Comparison of ENCODE assay signal across 8 cellular contexts in genomic region chr20:45798935-45799642, GRCh38. TPM values are rescaled to one million over a fixed set of nuclear protein-coding genes. Genes with fewer than 3 reads are reported as not detected.
DNase-seq lines count a peak whose midpoint lies in the region; ATAC-seq and TF ChIP-seq lines count a peak whose summit lies in the region.

No MANE protein-coding gene starts in this region.

- peak overlapping the region in 2 of 3 experiments; percentile 31 to 69; a peak in 1 of 7 replicates for H3K27ac Mint-ChIP-seq in H9
- H3K27ac Mint-ChIP-seq in chondrocyte (ENCODE audit: unreplicated experiment) = peak overlapping the region; percentile 9

- H3K9ac ChIP-seq in H9 (ENCODE audit: extremely low read depth, insufficient read length, low read length) = no peak overlapping the region

- H2BK120ac ChIP-seq in H9 (ENCODE audit: low read depth, low read length, poor library complexity, severe bottlenecking) = no peak overlapping the region

- no peak overlapping the region for H2AFZ ChIP-seq in H9 (ENCODE audit: low read length)

- H4K8ac ChIP-seq in H9 (replicated peaks; ENCODE audit: insufficient read length, low read depth, low read length) = no peak overlapping the region

- TF ChIP-seq POLR2A in right lobe of liver (IDR thresholded peaks at IDR 0.05) = no peak

- H3K23ac ChIP-seq in H9 (ENCODE audit: insufficient read length, low read depth, low read length) = no peak overlapping the region

- 100% methylated on average over 1 of the region's 4 CpGs for WGBS in H9 (ENCODE audit: extremely low coverage, insufficient read length, low lambda C conversion rate)
- 29% methylated on average over 4 of the region's 4 CpGs for WGBS in right lobe of liver (ENCODE audit: insufficient coverage, low coverage, low lambda C conversion rate, missing lambda C conversion rate)

- peak; percentile 56 for DNase-seq in Ammon's horn (ENCODE audit: low spot score)
- peak; percentile 79 for DNase-seq in H9
- peak; percentile 63 for DNase-seq in NCI-H345 (lab: John Stamatoyannopoulos, UW)
- no peak for DNase-seq in chondrocyte (ENCODE audit: low spot score)
- peak in 1 of 3 donors; percentile 55 for DNase-seq in right lobe of liver
- DNase-seq in stimulated activated CD8-positive, alpha-beta memory T cell treated with anti-CD3 and anti-CD28 coated beads, Interleukin-4, amount 100 ng/mL, for 24 hours (ENCODE audit: low read depth) = peak; percentile 22

- H4K5ac ChIP-seq in H9 (ENCODE audit: insufficient read length, low read depth, low read length) = no peak overlapping the region

- H3K27ac ChIP-seq in H9 (ENCODE audit: insufficient read length, low read depth, low read length) (no peak overlapping the region), right lobe of liver (no peak overlapping the region)

- H3K4me3 ChIP-seq in right lobe of liver = no peak overlapping the region

- TF ChIP-seq CTCF in H9 (conservative IDR thresholded peaks at IDR 0.05) (peak; percentile 86), chondrocyte (IDR thresholded peaks at IDR 0.05) (peak; percentile 86), right lobe of liver (IDR thresholded peaks at IDR 0.05) (peak; percentile 35 to 80 (median 73))

- H3K27me3 ChIP-seq in H9 (ENCODE audit: insufficient read depth, low read length) (no peaks in the 10 kb centered on the region), right lobe of liver (no peaks in the 10 kb centered on the region)

- no peak overlapping the region for H3K4ac ChIP-seq in H9 (ENCODE audit: low read depth, low read length)

- H4K91ac ChIP-seq in H9 (ENCODE audit: insufficient read length, low read depth, low read length) = no peak overlapping the region

- H3K9me3 Mint-ChIP-seq in H9 (no peaks in the 10 kb centered on the region), chondrocyte (ENCODE audit: low read depth) (no peaks in the 10 kb centered on the region)

- no peaks in the 10 kb centered on the region for H3K9me3 ChIP-seq in H9 (ENCODE audit: control insufficient read depth, low read depth, low read length)
- no peaks in the 10 kb centered on the region for H3K9me3 ChIP-seq in right lobe of liver

- no peaks in the 10 kb centered on the region for H3K23me2 ChIP-seq in H9 (ENCODE audit: insufficient read length, low read depth, low read length, poor library complexity, severe bottlenecking)

- H4K20me1 ChIP-seq in H9 (ENCODE audit: control insufficient read depth, insufficient read depth, insufficient read length) = no peaks in the 10 kb centered on the region

- H3K4me1 Mint-ChIP-seq in H9 = peaks cover 4% of the 10 kb centered on the region in 2 experiments
- peaks cover 6% of the 10 kb centered on the region for H3K4me1 Mint-ChIP-seq in chondrocyte (ENCODE audit: low read depth)

- no peak overlapping the region for H3K18ac ChIP-seq in H9 (ENCODE audit: insufficient read length, low read depth, low read length)

- H3K4me3 Mint-ChIP-seq in H9 (no peak overlapping the region), chondrocyte (ENCODE audit: unreplicated experiment) (no peak overlapping the region)

- intact Hi-C loops in right lobe of liver (cut with DNase I) = loop anchor here in 1 of 2 donors (10.0 kb wide), 1 partner anchor 166 kb away; no protein-coding TSS in a partner anchor

- H3K27me3 Mint-ChIP-seq in H9 (ENCODE audit: low read depth) (no peaks in the 10 kb centered on the region), chondrocyte (ENCODE audit: low read depth) (no peaks in the 10 kb centered on the region)

- peak; percentile 84 to 85 for ATAC-seq in activated CD4-positive, CD25-positive, alpha-beta regulatory T cell treated with anti-CD3 and anti-CD28 coated beads, Interleukin-2, amount 50 U/mL, for 24 hours
- ATAC-seq in right lobe of liver (peak; percentile 87 to 91 (median 89)), GM19351 (IDR thresholded peaks at IDR 0.05; ENCODE audit: unreplicated experiment) (no peak)

- H3K79me1 ChIP-seq in H9 (ENCODE audit: insufficient read depth, low read depth, low read length, poor library complexity, severe bottlenecking) = no peaks in the 10 kb centered on the region

- no peak overlapping the region for H2BK15ac ChIP-seq in H9 (ENCODE audit: low read depth, low read length)

- H2BK12ac ChIP-seq in H9 (ENCODE audit: insufficient read length, low read depth, low read length) = no peak overlapping the region

- no peaks in the 10 kb centered on the region for H3K4me1 ChIP-seq in H9 (ENCODE audit: insufficient read depth, low read length)
- H3K4me1 ChIP-seq in right lobe of liver = no peaks in the 10 kb centered on the region

- no peak overlapping the region for H3T11ph ChIP-seq in H9 (ENCODE audit: low read length)

- H3K36me3 ChIP-seq in right lobe of liver = peaks cover 0 to 61% (median 24%) of the 10 kb centered on the region in 4 donors

- no peak overlapping the region for H3K56ac ChIP-seq in H9 (ENCODE audit: insufficient read length, low read depth, low read length)

- H2BK5ac ChIP-seq in H9 (ENCODE audit: insufficient read length, low read length) = no peak overlapping the region

- no peak overlapping the region for H3K14ac ChIP-seq in H9 (ENCODE audit: insufficient read depth, low read length)

- H2AK5ac ChIP-seq in H9 (ENCODE audit: insufficient read length, low read length) = no peak overlapping the region

- no peaks in the 10 kb centered on the region for H3K79me2 ChIP-seq in H9 (ENCODE audit: insufficient read depth, low read length)

- no peak overlapping the region for H3K4me2 ChIP-seq in H9 (ENCODE audit: insufficient read depth, insufficient read length, low read length)

- no peak overlapping the region for H2BK20ac ChIP-seq in H9 (ENCODE audit: low read depth, low read length, poor library complexity, severe bottlenecking)

- H3K36me3 Mint-ChIP-seq in H9 (ENCODE audit: insufficient read depth in 1 of 3, low read depth in 3 of 3) (peaks cover 23 to 62% (median 54%) of the 10 kb centered on the region in 3 experiments; a peak in 6 of 7 replicates), chondrocyte (ENCODE audit: low read depth) (peaks cover 26% of the 10 kb centered on the region)

RNA-seq across cellular contexts. Expression of gene DNTTIP1, which starts 7.3 kb away (rescaled TPM):
- total RNA-seq in H9 (2021) (35.5 and 36.3 TPM in 2 replicates), chondrocyte (22.1 to 22.9 TPM (median 22.5 TPM) in 3 replicates), right lobe of liver (10 to 100 TPM in 3 of 6 experiments, 1 to 10 TPM in 3; 7.5 to 15.7 (median 11.3) TPM)

RNA-seq across cellular contexts. Expression of gene WFDC3, which starts 7.4 kb away (rescaled TPM):
- total RNA-seq in H9 (2021) (0.35 TPM in 1 of 2 replicates, not detected in the other), chondrocyte (0.70 to 1.4 TPM in 2 of 3 replicates, not detected in the other), right lobe of liver (under 1 TPM in 2 of 6 experiments, not detected in 4; 0.49 to 0.73 TPM)

RNA-seq across cellular contexts. Expression of gene UBE2C, which starts 13.4 kb away (rescaled TPM):
- total RNA-seq in H9 (2021) (254 and 268 TPM in 2 replicates), chondrocyte (12.8 to 17.2 TPM (median 15.3 TPM) in 3 replicates), right lobe of liver (1 to 10 TPM in 4 of 6 experiments, under 1 TPM in 1, not detected in 1; 0.66 to 5.8 (median 3.7) TPM)

RNA-seq across cellular contexts. Expression of gene TNNC2, which starts 28.0 kb away (rescaled TPM):
- 3.1 and 4.6 TPM in 2 replicates for total RNA-seq in H9 (2021)
- 0.46 to 0.63 TPM (median 0.52 TPM) in 3 replicates for total RNA-seq in chondrocyte
- total RNA-seq in right lobe of liver = 1 to 10 TPM in 1 of 6 experiments, under 1 TPM in 2, not detected in 3; 0.37 to 3.5 (median 0.86) TPM

RNA-seq across cellular contexts. Expression of gene SNX21, which starts 34.5 kb away (rescaled TPM):
- total RNA-seq in H9 (2021) (18.9 and 20.5 TPM in 2 replicates), chondrocyte (25.2 to 27.7 TPM (median 26.5 TPM) in 3 replicates), right lobe of liver (10 to 100 TPM in 2 of 6 experiments, 1 to 10 TPM in 4; 3.4 to 21.8 (median 6.8) TPM)

Comparison
In these comparisons a context has a peak if more than half of its experiments do, and no peak if none do; other contexts are left out.
1. RNA of gene UBE2C, which starts 13.4 kb away (total RNA-seq): 254 to 268 TPM in H9; 12.8 to 17.2 TPM in chondrocyte and 0.66 to 5.8 TPM in right lobe of liver; every median in the first group is over 10 times any median in the second.
2. Peak in every context shown above with its lines, with median percentiles within 50 percentile points of each other: CTCF ChIP-seq.